In genomic region chr2:111355022-111355807, GRCh38 we compare ENCODE assay signal across 8 cellular contexts.
DNase-seq lines count a peak whose midpoint lies in the region; ATAC-seq, FAIRE-seq and TF ChIP-seq lines count a peak whose summit lies in the region.
"Not testable (repeated sequence)": the region's sequence is repeated elsewhere in the genome, so short reads cannot be mapped to it uniquely, and the experiment has no call there.

No MANE protein-coding gene starts in this region.

- H3K4me3 ChIP-seq in ascending aorta; endodermal cell (ENCODE audit: low read length); heart right ventricle; kidney (ENCODE audit: low read length in 2 of 2); gastrocnemius medialis; aorta (ENCODE audit: low read length in 2 of 2): not testable (repeated sequence)

- intact Hi-C loops in ascending aorta (cut with DNase I); heart right ventricle (cut with DNase I); kidney (cut with DNase I); gastrocnemius medialis (cut with DNase I; ENCODE audit: low total_unique reads); aorta (cut with DNase I): not testable (repeated sequence)

- H3K4me3 Mint-ChIP-seq in endodermal cell; osteocyte (ENCODE audit: unreplicated experiment): not testable (repeated sequence)

- TF ChIP-seq POLR2A in gastrocnemius medialis (IDR thresholded peaks at IDR 0.05): not testable (repeated sequence)

- not testable (repeated sequence) for H3K27me3 Mint-ChIP-seq in endodermal cell (ENCODE audit: insufficient read depth); osteocyte (ENCODE audit: unreplicated experiment)

- H3K4me1 ChIP-seq in ascending aorta; endodermal cell (ENCODE audit: control insufficient read depth, insufficient read depth, low read length); kidney (ENCODE audit: control insufficient read depth in 1 of 2, insufficient read depth in 1 of 2, low read depth in 1 of 2, low read length in 2 of 2); aorta (ENCODE audit: control insufficient read depth in 1 of 2, insufficient read depth in 2 of 2, low read length in 2 of 2): not testable (repeated sequence)
- H3K4me1 ChIP-seq in heart right ventricle (peaks cover 0 to 19% (median 5%) of the 10 kb centered on the region in 9 donors), gastrocnemius medialis (peaks cover 5 to 14% of the 10 kb centered on the region in 2 donors)

- 94% methylated on average over 6 of the region's 12 CpGs; no CpG with 5 or more reads in 1 of the 2 experiments for WGBS in endodermal cell (ENCODE audit: insufficient coverage in 1 of 2, insufficient read length in 1 of 2), 2 experiments
- WGBS in heart right ventricle, 2 donors: 33 to 48% methylated on average over 7 of the region's 12 CpGs
- WGBS in aorta, 2 donors: 0 to 5% methylated on average over 6 to 7 of the region's 12 CpGs

- in situ Hi-C loops in gastrocnemius medialis (cut with MboI; ENCODE audit: low sequenced_read_pairs in 4 of 4): not testable (repeated sequence)

- not testable (repeated sequence) for TF ChIP-seq CTCF in GM10266 (IDR thresholded peaks at IDR 0.05; ENCODE audit: control insufficient read depth, insufficient read depth, low read depth, missing control alignments); ascending aorta (IDR thresholded peaks at IDR 0.05); endodermal cell (conservative IDR thresholded peaks at IDR 0.05); heart right ventricle (IDR thresholded peaks at IDR 0.05); kidney (IDR thresholded peaks at IDR 0.05; ENCODE audit: borderline replicate concordance, extremely low read depth, insufficient read depth); osteocyte (IDR thresholded peaks at IDR 0.05); gastrocnemius medialis (IDR thresholded peaks at IDR 0.05 in 4 of 5, conservative IDR thresholded peaks at IDR 0.05 in 1 of 5)

- H3K9ac ChIP-seq in endodermal cell (ENCODE audit: extremely low read depth, low read length, poor library complexity, severe bottlenecking); kidney (ENCODE audit: low read length in 2 of 2): not testable (repeated sequence)

- H3K36me3 ChIP-seq in ascending aorta; endodermal cell (ENCODE audit: control insufficient read depth, insufficient read depth, low read length); heart right ventricle; kidney (ENCODE audit: control insufficient read depth in 1 of 2, insufficient read depth in 2 of 2, low read length in 2 of 2); gastrocnemius medialis; aorta (ENCODE audit: control insufficient read depth in 1 of 2, insufficient read depth in 2 of 2, low read length in 1 of 2): not testable (repeated sequence)

- H3K36me3 Mint-ChIP-seq in endodermal cell (ENCODE audit: low read depth); osteocyte (ENCODE audit: unreplicated experiment): not testable (repeated sequence)

- FAIRE-seq in kidney (lab: Jason Lieb, UNC): not testable (repeated sequence)

- DNase-seq in GM10266 (ENCODE audit: extremely low spot score) (peak; percentile 0), ascending aorta (ENCODE audit: low spot score in 2 of 2) (peak; percentile 21 to 78), endodermal cell (peak; percentile 19), heart right ventricle (peak; percentile 50 to 58), kidney (peak; percentile 50), gastrocnemius medialis (peak in 1 of 2 donors; percentile 50), aorta (peak; percentile 58 to 81)
- DNase-seq in osteocyte (ENCODE audit: extremely low spot score, unreplicated experiment): not testable (repeated sequence)

- ATAC-seq in heart right ventricle (peak; percentile 80 to 93 (median 86)), gastrocnemius medialis (peak; percentile 87 to 91), aorta (ENCODE audit: low FRiP score) (peak; percentile 81)

- H3K27ac ChIP-seq in ascending aorta: peak overlapping the region; percentile 63 to 75
- not testable (repeated sequence) for H3K27ac ChIP-seq in endodermal cell (ENCODE audit: low read depth, low read length); kidney (ENCODE audit: low read depth in 2 of 2, low read length in 2 of 2)
- peak overlapping the region in 7 of 10 donors; percentile 7 to 75 (median 64) for H3K27ac ChIP-seq in heart right ventricle
- H3K27ac ChIP-seq in gastrocnemius medialis: peak overlapping the region; percentile 48 to 77 (median 72)
- H3K27ac ChIP-seq in aorta (ENCODE audit: low read depth in 1 of 2, low read length in 2 of 2): peak overlapping the region in 1 of 2 donors; percentile 23

- H3K27ac Mint-ChIP-seq in endodermal cell: not testable (repeated sequence)
- H3K27ac Mint-ChIP-seq in osteocyte (ENCODE audit: unreplicated experiment): peak overlapping the region; percentile 81

- H3K4me1 Mint-ChIP-seq in endodermal cell: not testable (repeated sequence)
- peaks cover 13% of the 10 kb centered on the region for H3K4me1 Mint-ChIP-seq in osteocyte (ENCODE audit: unreplicated experiment)

- not testable (repeated sequence) for H3K9me3 ChIP-seq in ascending aorta; endodermal cell (ENCODE audit: control insufficient read depth, low read length); kidney (ENCODE audit: control insufficient read depth in 1 of 2, low read length in 2 of 2); gastrocnemius medialis; aorta (ENCODE audit: control insufficient read depth, low read length)
- H3K9me3 ChIP-seq in heart right ventricle: peaks cover 0 to 10% (median 0%) of the 10 kb centered on the region in 11 donors

- not testable (repeated sequence) for H3K9me3 Mint-ChIP-seq in endodermal cell; osteocyte (ENCODE audit: unreplicated experiment)

- H3K27me3 ChIP-seq in ascending aorta; endodermal cell (ENCODE audit: control insufficient read depth, insufficient read depth, low read length, poor library complexity, severe bottlenecking); heart right ventricle; gastrocnemius medialis; aorta (ENCODE audit: control insufficient read depth in 1 of 2, insufficient read depth in 2 of 2, low read length in 1 of 2): not testable (repeated sequence)
